ENCODE assay signal across 15 cellular contexts in genomic region chr12:2083008-2083407, GRCh38. TPM values are rescaled to one million over a fixed set of nuclear protein-coding genes. Genes with fewer than 3 reads are reported as not detected.
A peak's percentile ranks its signal among the peaks of the same experiment; 100 is the strongest.
DNase-seq lines count a peak whose midpoint lies in the region; FAIRE-seq and TF ChIP-seq lines count a peak whose summit lies in the region.
"Had no signal": no experiment of that assay in that cellular context is flagged by ENCODE, and none has a peak within 500 bp of the region (broad histone marks: within the 10 kb centered on the region; RNA-seq: fewer than 3 reads in every experiment).

No MANE protein-coding gene starts in this region.

- peaks cover 5% of the 10 kb centered on the region for H4K20me1 ChIP-seq in astrocyte (ENCODE audit: insufficient read depth, low read length)

- H3K27me3 Mint-ChIP-seq in HFFc6 (ENCODE audit: insufficient read depth) (no peaks in the 10 kb centered on the region; the same call in 1 of the 2 replicates), astrocyte (ENCODE audit: low read depth, unreplicated experiment) (peaks cover 8% of the 10 kb centered on the region), Calu3 (ENCODE audit: unreplicated experiment) (peaks cover 60% of the 10 kb centered on the region)

- H3K27ac Mint-ChIP-seq in HFFc6 (peak overlapping the region; percentile 48), astrocyte (ENCODE audit: unreplicated experiment) (peak overlapping the region; percentile 29), Calu3 (ENCODE audit: unreplicated experiment) (no peak overlapping the region)

- no peak overlapping the region for H3K9ac ChIP-seq in astrocyte (ENCODE audit: low read length)
- H3K9ac ChIP-seq in muscle layer of colon (ENCODE audit: low read length) = no peak overlapping the region

- no peak overlapping the region for H3K4me2 ChIP-seq in astrocyte (ENCODE audit: low read length)

- H3K9me3 Mint-ChIP-seq in HFFc6 = peaks cover 18% of the 10 kb centered on the region
- H3K9me3 Mint-ChIP-seq in astrocyte (ENCODE audit: unreplicated experiment) = peaks cover 14% of the 10 kb centered on the region
- no peaks in the 10 kb centered on the region for H3K9me3 Mint-ChIP-seq in Calu3 (ENCODE audit: low read depth, unreplicated experiment)

- peaks cover 2% of the 10 kb centered on the region for H3K9me3 ChIP-seq in astrocyte (ENCODE audit: insufficient read depth, low read depth, low read length)
- H3K9me3 ChIP-seq in muscle layer of colon (ENCODE audit: low read length) = no peaks in the 10 kb centered on the region
- H3K9me3 ChIP-seq: SJSA1, stomach had no signal

- H3K4me3 ChIP-seq in astrocyte (ENCODE audit: insufficient read depth, low read depth, low read length) (no peak overlapping the region), muscle layer of colon (ENCODE audit: low read depth in 1 of 2, low read length in 2 of 2) (no peak overlapping the region)
- H3K4me3 ChIP-seq: SJSA1, stomach had no signal

- H3K4me1 Mint-ChIP-seq in HFFc6 (ENCODE audit: low read depth) = peaks cover 59% of the 10 kb centered on the region
- H3K4me1 Mint-ChIP-seq in astrocyte (ENCODE audit: low read depth, unreplicated experiment) = peaks cover 43% of the 10 kb centered on the region
- no peaks in the 10 kb centered on the region for H3K4me1 Mint-ChIP-seq in Calu3 (ENCODE audit: low read depth, unreplicated experiment)

- no peak for FAIRE-seq in astrocyte (lab: Jason Lieb, UNC)

- BruUV-seq in Calu3 (replicated peaks; lab: Mats Ljungman, UMichigan) = no TSS peak

- H3K27ac ChIP-seq in astrocyte (ENCODE audit: low read depth, low read length) (no peak overlapping the region), muscle layer of colon (ENCODE audit: low read depth, low read length) (peak overlapping the region; percentile 27)
- H3K27ac ChIP-seq: SJSA1 had no signal

- H3K4me3 Mint-ChIP-seq in HFFc6 = peak overlapping the region; percentile 4; the same call in 1 of the 2 replicates
- H3K4me3 Mint-ChIP-seq in astrocyte (ENCODE audit: unreplicated experiment) = no peak overlapping the region
- H3K4me3 Mint-ChIP-seq in Calu3 (ENCODE audit: low read depth, unreplicated experiment) = no peak overlapping the region
- H3K4me3 Mint-ChIP-seq: neural crest cell had no signal

- TF ChIP-seq CTCF in HFFc6 (IDR thresholded peaks at IDR 0.05) = no peak; the same call in 1 of the 2 replicates
- TF ChIP-seq CTCF in astrocyte (IDR thresholded peaks at IDR 0.05; ENCODE audit: insufficient read depth, low read depth, low read length) = no peak
- no peak for TF ChIP-seq CTCF in Calu3 (IDR thresholded peaks at IDR 0.05; ENCODE audit: unreplicated experiment)

- DNase-seq in DMS 273 treated with DMSO at 0.1 percent for 48 hours (lab: John Stamatoyannopoulos, UW) = peak; percentile 22
- DNase-seq in HFFc6 = no peak
- no peak for DNase-seq in astrocyte (ENCODE audit: low read depth)
- no peak for DNase-seq in HT-29 (ENCODE audit: low spot score)
- no peak for DNase-seq in Calu3
- DNase-seq in activated effector memory CD4-positive, alpha-beta T cell treated with Interleukin-2 at 50 U/mL for 16 hours = no peak
- DNase-seq: activated gamma-delta T cell treated with Interleukin-2 at 50 U/mL for 16 hours, AML-193, COR-L47, cortex of kidney, islet precursor cell, stomach had no signal

- H3K36me3 Mint-ChIP-seq in HFFc6 (ENCODE audit: low read depth) (peaks cover 24% of the 10 kb centered on the region), astrocyte (ENCODE audit: low read depth, unreplicated experiment) (peaks cover 3% of the 10 kb centered on the region), Calu3 (ENCODE audit: insufficient read depth, unreplicated experiment) (no peaks in the 10 kb centered on the region)

- H3K4me1 ChIP-seq in astrocyte (ENCODE audit: insufficient read depth, low read length) (peaks cover 3% of the 10 kb centered on the region), muscle layer of colon (ENCODE audit: insufficient read depth, low read length) (peaks cover 63% of the 10 kb centered on the region)

- H3K36me3 ChIP-seq in astrocyte (ENCODE audit: insufficient read depth, low read length) (no peaks in the 10 kb centered on the region), muscle layer of colon (ENCODE audit: insufficient read depth, low read length) (no peaks in the 10 kb centered on the region)
- H3K36me3 ChIP-seq: SJSA1, stomach had no signal

- no peaks in the 10 kb centered on the region for H3K27me3 ChIP-seq in astrocyte (ENCODE audit: insufficient read depth, low read length)
- H3K27me3 ChIP-seq in muscle layer of colon (ENCODE audit: control insufficient read depth in 1 of 2, insufficient read depth in 2 of 2, low read length in 2 of 2) = no peaks in the 10 kb centered on the region
- H3K27me3 ChIP-seq: SJSA1, stomach had no signal

- CTCF ChIA-PET in Calu3 (lab: Charles Lee) = no interaction called here

- no peaks in the 10 kb centered on the region for H3K79me2 ChIP-seq in astrocyte (ENCODE audit: insufficient read depth, low read length)

- H2AFZ ChIP-seq in astrocyte (ENCODE audit: low read depth, low read length) = no peak overlapping the region

- intact Hi-C loops in Calu3 (cut with micrococcal nuclease; ENCODE audit: unreplicated experiment) = no loop called here

RNA-seq across cellular contexts. Expression of gene CACNA1C, which starts 30.2 kb away (rescaled TPM):
- 10 to 100 TPM in 4 of 6 experiments, 1 to 10 TPM in 2; 6.7 to 11.5 (median 10.6) TPM for total RNA-seq in HFFc6 (2021; fragmentation: NEBNext Ultra II Directional; extraction: Animal tissue kit (Norgen Biotek cat#: 25700))
- total RNA-seq in astrocyte = 1.5 and 2.1 TPM in 2 replicates
- under 0.01 TPM in 1 of 2 replicates, not detected in the other for total RNA-seq in HT-29 (2014; rRNA removed; shearing (Covaris generic))
- not detected in 2 replicates for total RNA-seq in Calu3 (2022)
